In the genomic region with DNA sequence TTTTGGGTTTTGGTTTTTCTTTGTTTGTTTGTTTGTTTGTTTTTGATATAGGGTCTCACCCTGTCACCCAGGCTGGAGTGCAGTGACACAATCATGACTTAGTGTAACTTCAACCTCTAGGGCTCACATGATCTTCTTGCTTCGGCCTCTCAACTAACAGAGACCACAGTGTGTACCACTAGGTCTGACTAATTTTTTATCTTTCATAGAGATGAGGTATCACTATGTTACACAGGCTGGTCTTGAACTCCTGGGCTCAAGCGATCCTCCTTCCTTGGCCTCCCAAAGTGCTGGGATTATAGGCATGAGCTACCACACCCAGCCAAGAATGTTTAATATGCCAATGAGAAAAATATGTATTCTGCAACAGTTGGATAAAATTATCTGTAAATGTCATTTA, we compare ENCODE assay signal across 7 cellular contexts.
"Had no signal": no experiment of that assay in that cellular context is flagged by ENCODE, and none has a peak within 500 bp of the region (broad histone marks: within the 10 kb centered on the region; RNA-seq: fewer than 3 reads in every experiment).

No MANE protein-coding gene starts in this region.

- H3K4me2 ChIP-seq: KMS-11 had no signal

- H3K27ac ChIP-seq: HL-60, KMS-11 had no signal

- ATAC-seq: HepG2 had no signal

- FAIRE-seq: HepG2, HTR-8/SVneo had no signal

- H3K9ac ChIP-seq: KMS-11 had no signal

- DNase-seq: IMR-90, KBM-7, KG1 had no signal
